ENCODE assay signal across 14 cellular contexts in genomic region chr4:165016971-165017370, GRCh38. TPM values are rescaled to one million over a fixed set of nuclear protein-coding genes. Genes with fewer than 3 reads are reported as not detected.
DNase-seq lines count a peak whose midpoint lies in the region; ATAC-seq and TF ChIP-seq lines count a peak whose summit lies in the region.
"Had no signal": no experiment of that assay in that cellular context is flagged by ENCODE, and none has a peak within 500 bp of the region (broad histone marks: within the 10 kb centered on the region; RNA-seq: fewer than 3 reads in every experiment).

No MANE protein-coding gene starts in this region.

- 76 to 78% methylated on average over 5 of the region's 5 CpGs for WGBS in tibial nerve, 2 donors

- no peak overlapping the region for H3K27ac Mint-ChIP-seq in osteocyte (ENCODE audit: unreplicated experiment)
- H3K27ac Mint-ChIP-seq: activated T-helper 2 cell treated with anti-CD3 and anti-CD28 coated beads, Interferon-gamma antibody, Interleukin-2, Interleukin-4, amounts not matched to agents 10 μg/mL and 5 μg/mL and 100 μg/mL, durations not matched to agents 14 hours and 24 hours and 36 hours; memory B cell; T-cell had no signal

- no peaks in the 10 kb centered on the region for H3K4me1 ChIP-seq in DND-41 (ENCODE audit: insufficient read depth, low read length)
- no peaks in the 10 kb centered on the region for H3K4me1 ChIP-seq in OCI-LY7 (ENCODE audit: insufficient read depth, low read length, poor library complexity, severe bottlenecking)
- no peaks in the 10 kb centered on the region for H3K4me1 ChIP-seq in breast epithelium
- no peaks in the 10 kb centered on the region for H3K4me1 ChIP-seq in tibial nerve
- H3K4me1 ChIP-seq: thyroid gland had no signal

- POLR2A ChIA-PET in OCI-LY7 (lab: Charles Lee): no interaction called here

- BruUV-seq in OCI-LY7 (replicated peaks; lab: Mats Ljungman, UMichigan): no TSS peak

- TF ChIP-seq EP300 in tibial nerve (IDR thresholded peaks at IDR 0.05): no peak

- no peaks in the 10 kb centered on the region for H3K36me3 Mint-ChIP-seq in osteocyte (ENCODE audit: unreplicated experiment)
- H3K36me3 Mint-ChIP-seq: memory B cell, T-cell had no signal

- H3K4me1 Mint-ChIP-seq in osteocyte (ENCODE audit: unreplicated experiment): no peaks in the 10 kb centered on the region
- H3K4me1 Mint-ChIP-seq: memory B cell, T-cell had no signal

- ATAC-seq in DND-41 (ENCODE audit: insufficient read depth, low read depth) (no peak), GM19463 (IDR thresholded peaks at IDR 0.05; ENCODE audit: unreplicated experiment) (peak; percentile 54)
- ATAC-seq: T-cell had no signal

- TF ChIP-seq CTCF in DND-41 (IDR thresholded peaks at IDR 0.05; ENCODE audit: borderline replicate concordance, extremely low read depth, low read length, poor library complexity, severe bottlenecking) (peak; percentile 15), OCI-LY7 (conservative IDR thresholded peaks at IDR 0.05; ENCODE audit: low read length) (peak; percentile 33; the same call in 1 of the 2 replicates), osteocyte (IDR thresholded peaks at IDR 0.05) (no peak), breast epithelium (IDR thresholded peaks at IDR 0.05) (no peak), tibial nerve (IDR thresholded peaks at IDR 0.05) (no peak)

- no peaks in the 10 kb centered on the region for H3K27me3 ChIP-seq in DND-41 (ENCODE audit: insufficient read depth, low read length, poor library complexity)
- H3K27me3 ChIP-seq in breast epithelium: no peaks in the 10 kb centered on the region
- H3K27me3 ChIP-seq in tibial nerve: no peaks in the 10 kb centered on the region
- H3K27me3 ChIP-seq: thyroid gland had no signal

- no peaks in the 10 kb centered on the region for H3K36me3 ChIP-seq in DND-41 (ENCODE audit: insufficient read depth, low read length)
- H3K36me3 ChIP-seq in OCI-LY7 (ENCODE audit: insufficient read depth, low read length): no peaks in the 10 kb centered on the region
- no peaks in the 10 kb centered on the region for H3K36me3 ChIP-seq in breast epithelium
- no peaks in the 10 kb centered on the region for H3K36me3 ChIP-seq in tibial nerve
- H3K36me3 ChIP-seq: thyroid gland had no signal

- no peak for TF ChIP-seq POLR2A in breast epithelium (IDR thresholded peaks at IDR 0.05)
- TF ChIP-seq POLR2A in tibial nerve (IDR thresholded peaks at IDR 0.05): no peak

- no peak overlapping the region for H3K4me3 ChIP-seq in DND-41 (ENCODE audit: low read depth in 1 of 2, low read length in 2 of 2)
- no peak overlapping the region for H3K4me3 ChIP-seq in OCI-LY7 (ENCODE audit: low read depth, low read length, poor library complexity, severe bottlenecking)
- H3K4me3 ChIP-seq in breast epithelium: no peak overlapping the region
- no peak overlapping the region for H3K4me3 ChIP-seq in tibial nerve
- H3K4me3 ChIP-seq: thyroid gland had no signal

- no peak overlapping the region for H3K4me3 Mint-ChIP-seq in osteocyte (ENCODE audit: unreplicated experiment)
- H3K4me3 Mint-ChIP-seq: memory B cell, T-cell had no signal

- DNase-seq in DND-41: no peak
- no peak for DNase-seq in OCI-LY7 (ENCODE audit: low spot score)
- peak; percentile 7 for DNase-seq in iPS DF 19.7 (ENCODE audit: low read depth, low spot score)
- no peak for DNase-seq in osteocyte (ENCODE audit: extremely low spot score, unreplicated experiment)
- DNase-seq in breast epithelium (ENCODE audit: low spot score in 2 of 2): no peak
- no peak for DNase-seq in NCI-H187 treated with DMSO at 0.1 percent for 48 hours (lab: John Stamatoyannopoulos, UW)
- DNase-seq in tibial nerve (ENCODE audit: low spot score in 2 of 2): no peak
- DNase-seq: effector memory CD4-positive, alpha-beta T cell; NCI-H1048; T-cell; thyroid gland had no signal

- H3K27ac ChIP-seq in DND-41 (ENCODE audit: low read length): no peak overlapping the region
- H3K27ac ChIP-seq in OCI-LY7 (ENCODE audit: low read depth, low read length, poor library complexity, severe bottlenecking): no peak overlapping the region
- no peak overlapping the region for H3K27ac ChIP-seq in breast epithelium
- no peak overlapping the region for H3K27ac ChIP-seq in tibial nerve
- H3K27ac ChIP-seq: thyroid gland had no signal

- H3K79me2 ChIP-seq in DND-41 (ENCODE audit: insufficient read depth, low read length) (no peaks in the 10 kb centered on the region), OCI-LY7 (ENCODE audit: insufficient read depth, low read depth, low read length) (no peaks in the 10 kb centered on the region)

- H3K9me2 ChIP-seq in OCI-LY7 (ENCODE audit: insufficient read depth, low read length): no peaks in the 10 kb centered on the region

- H4K20me1 ChIP-seq in DND-41 (ENCODE audit: insufficient read depth, low read length) (no peaks in the 10 kb centered on the region), OCI-LY7 (ENCODE audit: insufficient read depth, low read length) (no peaks in the 10 kb centered on the region)

- no peak overlapping the region for H2AFZ ChIP-seq in DND-41 (ENCODE audit: low read depth, low read length)
- H2AFZ ChIP-seq in OCI-LY7 (ENCODE audit: low read length): no peak overlapping the region

- no peak overlapping the region for H3K9ac ChIP-seq in DND-41 (ENCODE audit: low read depth, low read length)

- no peaks in the 10 kb centered on the region for H3K9me3 ChIP-seq in DND-41 (ENCODE audit: insufficient read depth, low read length, severe bottlenecking)
- no peaks in the 10 kb centered on the region for H3K9me3 ChIP-seq in OCI-LY7 (ENCODE audit: low read length)
- H3K9me3 ChIP-seq in breast epithelium: no peaks in the 10 kb centered on the region
- no peaks in the 10 kb centered on the region for H3K9me3 ChIP-seq in tibial nerve
- H3K9me3 ChIP-seq: thyroid gland had no signal

- H3K27me3 Mint-ChIP-seq in osteocyte (ENCODE audit: unreplicated experiment): peaks cover 2% of the 10 kb centered on the region
- H3K27me3 Mint-ChIP-seq: T-cell had no signal

- H3K9me3 Mint-ChIP-seq in osteocyte (ENCODE audit: unreplicated experiment): no peaks in the 10 kb centered on the region
- H3K9me3 Mint-ChIP-seq: activated T-helper 2 cell treated with anti-CD3 and anti-CD28 coated beads, Interferon-gamma antibody, Interleukin-2, Interleukin-4, amounts not matched to agents 10 μg/mL and 5 μg/mL and 100 μg/mL, durations not matched to agents 14 hours and 24 hours and 36 hours; T-cell had no signal

- H3K4me2 ChIP-seq in DND-41 (ENCODE audit: insufficient read depth, low read length): no peak overlapping the region
- no peak overlapping the region for H3K4me2 ChIP-seq in OCI-LY7 (ENCODE audit: low read length)

- intact Hi-C loops in OCI-LY7 (cut with micrococcal nuclease; ENCODE audit: unreplicated experiment): no loop called here
- intact Hi-C loops in breast epithelium (cut with DNase I; ENCODE audit: low total_unique reads): no loop called here

- CTCF ChIA-PET in OCI-LY7 (lab: Charles Lee; ENCODE audit: unreplicated experiment): no interaction called here

RNA-seq across cellular contexts. Expression of gene TRIM60, which starts 14.8 kb away (rescaled TPM):
- total RNA-seq in OCI-LY7 (2014; rRNA removed; shearing (Covaris generic)): not detected in 2 replicates
- total RNA-seq in OCI-LY7 (2022) (not detected in 2 replicates), osteocyte (not detected in 2 replicates), breast epithelium (not detected), tibial nerve (under 1 TPM in 1 of 4 donors, not detected in 3; 0.90 TPM)
- total RNA-seq: activated T-helper 2 cell treated with anti-CD3 and anti-CD28 coated beads, Interferon-gamma antibody, Interleukin-2, Interleukin-4, amounts not matched to agents 10 μg/mL and 5 μg/mL and 100 μg/mL, durations not matched to agents 14 hours and 24 hours and 36 hours; T-cell; thyroid gland had no signal

RNA-seq across cellular contexts. Expression of gene TRIM75, which starts 36.7 kb away (rescaled TPM):
- not detected in 2 replicates for total RNA-seq in OCI-LY7 (2014; rRNA removed; shearing (Covaris generic))
- total RNA-seq in OCI-LY7 (2022) (not detected in 2 replicates), osteocyte (not detected in 2 replicates), breast epithelium (not detected), tibial nerve (not detected)
- total RNA-seq: activated T-helper 2 cell treated with anti-CD3 and anti-CD28 coated beads, Interferon-gamma antibody, Interleukin-2, Interleukin-4, amounts not matched to agents 10 μg/mL and 5 μg/mL and 100 μg/mL, durations not matched to agents 14 hours and 24 hours and 36 hours; T-cell; thyroid gland had no signal

RNA-seq across cellular contexts. Expression of gene TRIM61, which starts 39.5 kb away (rescaled TPM):
- total RNA-seq in OCI-LY7 (2014; rRNA removed; shearing (Covaris generic)): 2.8 and 3.1 TPM in 2 replicates
- total RNA-seq in OCI-LY7 (2022) (5.2 and 6.1 TPM in 2 replicates), osteocyte (not detected in 2 replicates), breast epithelium (under 1 TPM; 0.33 to 0.96 (median 0.44) TPM), tibial nerve (1 to 10 TPM in 1 of 4 donors, not detected in 3; 1.0 TPM)

Comparison
In these comparisons a context has a peak if more than half of its experiments do, and no peak if none do; other contexts are left out.
1. CTCF ChIP-seq: peak in DND-41 (single experiment) and OCI-LY7 (single experiment); none in osteocyte (single experiment), breast epithelium (0 of 3) and tibial nerve (0 of 5).